In the genomic region with DNA sequence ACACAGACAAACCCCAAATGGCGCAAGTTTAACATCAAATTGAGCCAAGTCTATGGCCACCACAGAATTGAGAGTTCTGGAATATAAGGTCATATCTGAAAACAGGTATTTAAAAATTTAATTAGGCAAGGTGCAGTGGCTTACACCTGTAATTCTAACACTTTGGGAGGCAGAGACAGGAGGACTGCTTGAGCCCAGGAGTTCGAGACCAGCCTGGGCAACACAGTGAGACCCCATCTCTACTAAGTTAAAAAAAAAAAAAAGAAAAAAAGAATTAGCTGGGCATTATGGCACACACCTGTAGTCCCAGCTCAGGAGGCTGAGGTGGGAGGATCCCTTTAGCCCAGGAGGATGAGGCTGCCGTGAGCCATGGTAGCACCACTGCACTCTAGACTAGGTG, we compare ENCODE assay signal across 23 cellular contexts. TPM values are rescaled to one million over a fixed set of nuclear protein-coding genes. Genes with fewer than 3 reads are reported as not detected.
DNase-seq lines count a peak whose midpoint lies in the region; ATAC-seq and TF ChIP-seq lines count a peak whose summit lies in the region.
"Had no signal": no experiment of that assay in that cellular context is flagged by ENCODE, and none has a peak within 500 bp of the region (broad histone marks: within the 10 kb centered on the region; RNA-seq: fewer than 3 reads in every experiment).

No MANE protein-coding gene starts in this region.

- H3K9me3 ChIP-seq in HUES48 (ENCODE audit: control insufficient read depth, insufficient read depth, low read length) (no peaks in the 10 kb centered on the region), endodermal cell (ENCODE audit: control insufficient read depth, low read length) (no peaks in the 10 kb centered on the region), subcutaneous abdominal adipose tissue (ENCODE audit: control insufficient read depth in 5 of 5, low read length in 5 of 5) (no peaks in the 10 kb centered on the region)
- H3K9me3 ChIP-seq: A549, Peyer's patch, SJCRH30 had no signal

- peak overlapping the region; percentile 4 for H3K27ac ChIP-seq in HUES48 (ENCODE audit: low read depth, low read length)
- H3K27ac ChIP-seq in endodermal cell (ENCODE audit: low read depth, low read length): no peak overlapping the region
- peak overlapping the region; percentile 58 for H3K27ac ChIP-seq in subcutaneous abdominal adipose tissue (ENCODE audit: low read depth, low read length)
- H3K27ac ChIP-seq: A549, HL-60, KMS-11, Peyer's patch, SJCRH30 had no signal

- DNase-seq in endodermal cell: no peak
- no peak for DNase-seq in osteocyte (ENCODE audit: extremely low spot score, unreplicated experiment)
- no peak for DNase-seq in NCI-H1092 (lab: John Stamatoyannopoulos, UW)
- no peak for DNase-seq in activated CD8-positive, alpha-beta memory T cell treated with anti-CD3 and anti-CD28 coated beads, Interleukin-2, amount 50 U/mL, for 4 hours
- DNase-seq: DMS 273 treated with DMSO at 0.1 percent for 48 hours, DND-41, H7, HFFc6, NCI-H1105 treated with DMSO at 0.1 percent for 48 hours, NCI-H2029 treated with DMSO at 0.1 percent for 48 hours, NCI-H2171 treated with DMSO at 0.1 percent for 48 hours, NCI-H524 treated with DMSO at 0.1 percent for 48 hours, Peyer's patch, SJCRH30 had no signal

- H3K4me3 ChIP-seq in HUES48 (ENCODE audit: low read depth, low read length): no peak overlapping the region
- no peak overlapping the region for H3K4me3 ChIP-seq in endodermal cell (ENCODE audit: low read length)
- H3K4me3 ChIP-seq in subcutaneous abdominal adipose tissue (ENCODE audit: low read depth in 1 of 5, low read length in 5 of 5): no peak overlapping the region
- H3K4me3 ChIP-seq: A549, GM12878, Peyer's patch, SJCRH30 had no signal

- 97 to 100% methylated on average over 1 to 3 of the region's 3 CpGs for WGBS in endodermal cell (ENCODE audit: insufficient coverage in 1 of 2, insufficient read length in 1 of 2), 2 experiments

- no peaks in the 10 kb centered on the region for H3K27me3 Mint-ChIP-seq in endodermal cell (ENCODE audit: insufficient read depth)
- no peaks in the 10 kb centered on the region for H3K27me3 Mint-ChIP-seq in osteocyte (ENCODE audit: unreplicated experiment)
- H3K27me3 Mint-ChIP-seq: B cell had no signal

- H3K9me3 Mint-ChIP-seq in endodermal cell: no peaks in the 10 kb centered on the region
- no peaks in the 10 kb centered on the region for H3K9me3 Mint-ChIP-seq in osteocyte (ENCODE audit: unreplicated experiment)
- H3K9me3 Mint-ChIP-seq: CD14-positive monocyte, HFFc6 had no signal

- H3K27ac Mint-ChIP-seq in endodermal cell (no peak overlapping the region), osteocyte (ENCODE audit: unreplicated experiment) (peak overlapping the region; percentile 48)
- H3K27ac Mint-ChIP-seq: B cell, CD14-positive monocyte had no signal

- ATAC-seq in GM21515 (IDR thresholded peaks at IDR 0.05; ENCODE audit: unreplicated experiment): no peak
- ATAC-seq: GM12878 had no signal

- TF ChIP-seq CTCF in endodermal cell (conservative IDR thresholded peaks at IDR 0.05) (peak; percentile 35), osteocyte (IDR thresholded peaks at IDR 0.05) (no peak)

- H3K9ac ChIP-seq in HUES48 (ENCODE audit: low read depth, low read length) (no peak overlapping the region), endodermal cell (ENCODE audit: extremely low read depth, low read length, poor library complexity, severe bottlenecking) (no peak overlapping the region), subcutaneous abdominal adipose tissue (ENCODE audit: low read length in 5 of 5) (peak overlapping the region in 1 of 5 donors; percentile 32)
- H3K9ac ChIP-seq: KMS-11 had no signal

- H3K4me3 Mint-ChIP-seq in endodermal cell (no peak overlapping the region), osteocyte (ENCODE audit: unreplicated experiment) (no peak overlapping the region)
- H3K4me3 Mint-ChIP-seq: B cell, CD14-positive monocyte, HFFc6 had no signal

- peaks cover 88% of the 10 kb centered on the region for H3K36me3 ChIP-seq in HUES48 (ENCODE audit: control insufficient read depth, insufficient read depth, low read length)
- peaks cover 81% of the 10 kb centered on the region for H3K36me3 ChIP-seq in endodermal cell (ENCODE audit: control insufficient read depth, insufficient read depth, low read length)
- H3K36me3 ChIP-seq in subcutaneous abdominal adipose tissue (ENCODE audit: control insufficient read depth in 5 of 5, insufficient read depth in 5 of 5, low read length in 5 of 5): peaks cover 8 to 50% (median 33%) of the 10 kb centered on the region in 5 donors

- H3K36me3 Mint-ChIP-seq in endodermal cell (ENCODE audit: low read depth) (peaks cover 63% of the 10 kb centered on the region), osteocyte (ENCODE audit: unreplicated experiment) (peaks cover 37% of the 10 kb centered on the region)

- peaks cover 9% of the 10 kb centered on the region for H3K4me1 ChIP-seq in HUES48 (ENCODE audit: control insufficient read depth, insufficient read depth, low read length)
- H3K4me1 ChIP-seq in endodermal cell (ENCODE audit: control insufficient read depth, insufficient read depth, low read length): no peaks in the 10 kb centered on the region
- peaks cover 3 to 73% (median 43%) of the 10 kb centered on the region in 5 donors for H3K4me1 ChIP-seq in subcutaneous abdominal adipose tissue (ENCODE audit: control insufficient read depth in 5 of 5, insufficient read depth in 5 of 5, low read length in 5 of 5)
- H3K4me1 ChIP-seq: A549, Peyer's patch, SJCRH30 had no signal

- peaks cover 11% of the 10 kb centered on the region for H3K4me1 Mint-ChIP-seq in endodermal cell
- peaks cover 14% of the 10 kb centered on the region for H3K4me1 Mint-ChIP-seq in osteocyte (ENCODE audit: unreplicated experiment)
- H3K4me1 Mint-ChIP-seq: B cell had no signal

- H3K27me3 ChIP-seq in HUES48 (ENCODE audit: control insufficient read depth, insufficient read depth, low read length): no peaks in the 10 kb centered on the region
- H3K27me3 ChIP-seq in endodermal cell (ENCODE audit: control insufficient read depth, insufficient read depth, low read length, poor library complexity, severe bottlenecking): no peaks in the 10 kb centered on the region
- no peaks in the 10 kb centered on the region for H3K27me3 ChIP-seq in subcutaneous abdominal adipose tissue (ENCODE audit: control insufficient read depth in 5 of 5, insufficient read depth in 4 of 5, low read length in 5 of 5)
- H3K27me3 ChIP-seq: Peyer's patch, SJCRH30 had no signal

RNA-seq across cellular contexts. Expression of gene NFE2L1, which starts 19.1 kb away (rescaled TPM):
- total RNA-seq in endodermal cell (100 to 1,000 TPM; 122 to 135 TPM), osteocyte (250 and 278 TPM in 2 replicates)
- 123 TPM for polyA plus RNA-seq in endodermal cell (2013, experiment 1 of 2)
- polyA plus RNA-seq in endodermal cell (2013, experiment 2 of 2): 113 TPM

RNA-seq across cellular contexts. Expression of gene COPZ2, which starts 29.6 kb away (rescaled TPM):
- total RNA-seq in endodermal cell (not detected), osteocyte (49.4 and 53.4 TPM in 2 replicates)
- 9.0 TPM for polyA plus RNA-seq in endodermal cell (2013, experiment 1 of 2)
- 1.4 TPM for polyA plus RNA-seq in endodermal cell (2013, experiment 2 of 2)
- total RNA-seq: H7 had no signal

RNA-seq across cellular contexts. Expression of gene CBX1, which starts 34.0 kb away (rescaled TPM):
- 100 to 1,000 TPM; 173 to 230 TPM for total RNA-seq in endodermal cell
- polyA plus RNA-seq in endodermal cell (2013, experiment 1 of 2): 245 TPM
- polyA plus RNA-seq in endodermal cell (2013, experiment 2 of 2): 229 TPM
- 74.4 and 76.5 TPM in 2 replicates for total RNA-seq in osteocyte

RNA-seq across cellular contexts. Expression of gene SNX11, which starts 40.3 kb away (rescaled TPM):
- 10 to 100 TPM; 19.7 to 20.5 TPM for total RNA-seq in endodermal cell
- polyA plus RNA-seq in endodermal cell (2013, experiment 1 of 2): 16.2 TPM
- polyA plus RNA-seq in endodermal cell (2013, experiment 2 of 2): 13.6 TPM
- 16.2 and 18.3 TPM in 2 replicates for total RNA-seq in osteocyte

Comparison
In these comparisons a context has a peak if more than half of its experiments do, and no peak if none do; other contexts are left out.
1. RNA of gene COPZ2, which starts 29.6 kb away (total RNA-seq): 49.4 to 53.4 TPM in osteocyte; not detected in endodermal cell; every median in the first group is over 10 times any median in the second.